Comparison of ENCODE assay signal across 23 cellular contexts in genomic region chr15:83339396-83339795, GRCh38. TPM values are rescaled to one million over a fixed set of nuclear protein-coding genes. Genes with fewer than 3 reads are reported as not detected.
"Had no signal": no experiment of that assay in that cellular context is flagged by ENCODE, and none has a peak within 500 bp of the region (broad histone marks: within the 10 kb centered on the region; RNA-seq: fewer than 3 reads in every experiment).

No MANE protein-coding gene starts in this region.

- H3K9me3 Mint-ChIP-seq: dendritic cell treated with granulocyte-macrophage colony-stimulating factor and Interleukin-4, amounts not matched to agents 40 ng/mL and 50 ng/mL, for 4 days; endodermal cell had no signal

- H3K36me3 ChIP-seq: colonic mucosa, esophagus muscularis mucosa, esophagus squamous epithelium, gastrocnemius medialis, gastroesophageal sphincter, heart left ventricle had no signal

- H3K27me3 ChIP-seq: colonic mucosa, foreskin keratinocyte had no signal

- H3K9me3 ChIP-seq: colonic mucosa, esophagus muscularis mucosa, esophagus squamous epithelium, gastrocnemius medialis, gastroesophageal sphincter, heart left ventricle had no signal

- H3K4me1 Mint-ChIP-seq: endodermal cell had no signal

- H3K4me3 Mint-ChIP-seq: dendritic cell treated with granulocyte-macrophage colony-stimulating factor and Interleukin-4, amounts not matched to agents 40 ng/mL and 50 ng/mL, for 4 days; effector memory CD8-positive, alpha-beta T cell; endodermal cell had no signal

- H3K4me3 ChIP-seq: colonic mucosa, coronary artery, dorsolateral prefrontal cortex, esophagus muscularis mucosa, esophagus squamous epithelium, gastrocnemius medialis, gastroesophageal sphincter, heart left ventricle had no signal

- H3K27ac Mint-ChIP-seq: dendritic cell treated with granulocyte-macrophage colony-stimulating factor and Interleukin-4, amounts not matched to agents 40 ng/mL and 50 ng/mL, for 4 days; effector memory CD8-positive, alpha-beta T cell; endodermal cell had no signal

- H3K27ac ChIP-seq: colonic mucosa, coronary artery, dorsolateral prefrontal cortex, epithelial cell of prostate, esophagus muscularis mucosa, esophagus squamous epithelium, foreskin keratinocyte, gastrocnemius medialis, gastroesophageal sphincter, heart left ventricle had no signal

- H3K4me1 ChIP-seq: colonic mucosa, esophagus muscularis mucosa, esophagus squamous epithelium, foreskin keratinocyte, gastrocnemius medialis, gastroesophageal sphincter, heart left ventricle had no signal

- DNase-seq: colonic mucosa; cortex of kidney; dermis blood vessel endothelial cell; dorsolateral prefrontal cortex; effector CD4-positive, alpha-beta T cell; effector CD8-positive, alpha-beta T cell; effector memory CD4-positive, alpha-beta T cell; effector memory CD8-positive, alpha-beta T cell; endodermal cell; erythroblast; esophagus squamous epithelium; foreskin fibroblast; foreskin melanocyte; gastrocnemius medialis; glutamatergic neuron; head of caudate nucleus; heart left ventricle had no signal

RNA-seq across cellular contexts. Expression of gene BNC1, which starts 54.9 kb away (rescaled TPM):
- total RNA-seq: colonic mucosa, endodermal cell had no signal
